ENCODE assay signal across 1 cellular context in genomic region chr20:14845199-14846160, GRCh38.
A peak's percentile ranks its signal among the peaks of the same experiment; 100 is the strongest.
TF ChIP-seq lines count a peak whose summit lies in the region.

No MANE protein-coding gene starts in this region.

TF ChIP-seq in A549, 52 proteins besides CTCF, POLR2A, EP300 and RAD21 (continued from another document):
- TF ChIP-seq CEBPB (IDR thresholded peaks at IDR 0.05): 0 out of 4 replicates have a peak, but pooled peaks of 1 of the 2 experiments have one; percentile 25
- peak; percentile 58; the same call in 1 of the 2 replicates for TF ChIP-seq FOSL2 (IDR thresholded peaks at IDR 0.05)
- peak; percentile 83 for TF ChIP-seq FOSL2 (CRISPR knock-in tag; IDR thresholded peaks at IDR 0.05)
- TF ChIP-seq ZC3H11A (IDR thresholded peaks at IDR 0.05): no peak
- no peak for TF ChIP-seq SREBF2 (IDR thresholded peaks at IDR 0.05)
- no peak for TF ChIP-seq EHMT2 (IDR thresholded peaks at IDR 0.05; ENCODE audit: low read depth)
- peak; percentile 56; the same call in 2 of the 3 replicates for TF ChIP-seq SMC3 (IDR thresholded peaks at IDR 0.05)
- peak; percentile 65 for TF ChIP-seq MAFK (IDR thresholded peaks at IDR 0.05; ENCODE audit: partially characterized antibody)
